Comparison of ENCODE assay signal across 8 cellular contexts in the genomic region with DNA sequence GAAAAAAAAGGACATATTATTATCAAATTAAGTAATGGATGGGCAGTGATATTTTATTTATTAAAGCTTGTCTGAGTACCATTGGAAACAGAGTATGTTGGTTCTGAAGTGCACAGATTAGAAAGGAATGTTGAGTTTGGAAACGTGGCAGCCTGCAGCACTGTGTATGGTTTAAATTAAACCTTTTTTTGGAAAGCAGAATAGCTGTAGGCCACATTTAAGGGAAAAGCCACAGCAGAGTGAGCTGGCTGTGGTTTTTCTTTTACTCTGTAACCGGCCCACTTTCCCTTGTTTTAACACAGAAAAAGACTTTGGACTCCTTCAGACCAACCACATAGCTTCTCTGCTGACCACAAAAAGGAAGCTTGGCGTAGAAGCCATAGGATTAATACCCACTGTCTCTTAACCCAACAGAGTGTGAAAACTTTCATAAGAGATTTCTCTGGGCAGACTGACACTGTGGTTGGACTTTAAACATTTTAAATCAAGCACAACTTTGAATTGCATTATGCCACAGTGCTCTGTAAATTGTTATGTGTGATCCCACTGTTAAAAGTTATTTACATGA.
DNase-seq lines count a peak whose midpoint lies in the region; ATAC-seq and TF ChIP-seq lines count a peak whose summit lies in the region.

No MANE protein-coding gene starts in this region.

- no peaks in the 10 kb centered on the region for H3K36me3 ChIP-seq in skeletal muscle satellite cell (ENCODE audit: insufficient read depth, low read length)

- no peak for ATAC-seq in GM21825 (IDR thresholded peaks at IDR 0.05; ENCODE audit: unreplicated experiment)

- DNase-seq in H4 (ENCODE audit: low spot score) (peak; percentile 87), SKM-1 treated with dmso at 0.1 percent for 144 hours (lab: John Stamatoyannopoulos, UW; ENCODE audit: unreplicated experiment) (peak; percentile 64), foreskin fibroblast (peak; percentile 71 to 87), NCI-H82 treated with DMSO at 0.1 percent for 48 hours (lab: John Stamatoyannopoulos, UW; ENCODE audit: unreplicated experiment) (no peak), NCI-H2196 (lab: John Stamatoyannopoulos, UW; ENCODE audit: unreplicated experiment) (no peak)
- no peak for DNase-seq in activated naive CD4-positive, alpha-beta T cell treated with Interleukin-2 at 50 U/mL for 16 hours

- H3K4me1 ChIP-seq in skeletal muscle satellite cell (ENCODE audit: control insufficient read depth, insufficient read depth, low read length): peaks cover 20% of the 10 kb centered on the region

- H3K4me3 ChIP-seq in foreskin fibroblast (ENCODE audit: low read depth in 1 of 2, low read length in 2 of 2) (peak overlapping the region in 1 of 2 donors; percentile 6), skeletal muscle satellite cell (ENCODE audit: low read length) (no peak overlapping the region)

- no peaks in the 10 kb centered on the region for H3K9me3 ChIP-seq in skeletal muscle satellite cell (replicated peaks; ENCODE audit: low read length)

- peak overlapping the region; percentile 29 for H3K4me2 ChIP-seq in skeletal muscle satellite cell (ENCODE audit: low read length)

- H3K27me3 ChIP-seq in skeletal muscle satellite cell (ENCODE audit: control insufficient read depth, insufficient read depth, low read length): no peaks in the 10 kb centered on the region

- H3K9ac ChIP-seq in skeletal muscle satellite cell (ENCODE audit: low read depth, low read length): peak overlapping the region; percentile 7

- no peak for TF ChIP-seq CTCF in foreskin fibroblast (IDR thresholded peaks at IDR 0.05; ENCODE audit: low read depth, low read length)

Comparison
In these comparisons a context has a peak if more than half of its experiments do, and no peak if none do; other contexts are left out.
1. DNase-seq: peak in H4 (single experiment), SKM-1 treated with dmso at 0.1 percent for 144 hours (single experiment) and foreskin fibroblast (2 of 2); none in activated naive CD4-positive, alpha-beta T cell treated with Interleukin-2 at 50 U/mL for 16 hours (single experiment), NCI-H82 treated with DMSO at 0.1 percent for 48 hours (single experiment) and NCI-H2196 (single experiment).